8 cellular contexts compared by ENCODE assay signal in the genomic region with DNA sequence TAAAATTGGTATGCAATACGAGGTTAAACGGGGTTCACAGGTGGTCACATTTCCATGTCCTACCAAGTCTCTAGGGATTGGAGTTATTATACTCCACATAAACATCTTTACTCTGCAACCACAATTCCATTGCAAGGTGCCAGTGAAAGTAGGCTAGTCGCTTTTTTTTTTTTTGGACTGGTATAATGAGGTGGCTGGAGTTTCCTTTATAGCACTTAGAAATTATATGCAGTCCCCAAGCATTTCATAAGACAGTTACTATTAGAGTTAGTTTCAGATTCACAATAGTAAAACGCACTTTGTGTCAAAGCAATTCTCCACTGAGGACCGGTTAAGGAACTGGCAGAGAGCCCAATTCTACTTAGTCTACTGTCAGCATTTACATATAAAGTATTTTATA. TPM values are rescaled to one million over a fixed set of nuclear protein-coding genes. Genes with fewer than 3 reads are reported as not detected.
DNase-seq lines count a peak whose midpoint lies in the region; ATAC-seq, FAIRE-seq and TF ChIP-seq lines count a peak whose summit lies in the region.

No MANE protein-coding gene starts in this region.

- TF ChIP-seq CTCF in breast epithelium (IDR thresholded peaks at IDR 0.05): no peak
- TF ChIP-seq CTCF in mammary epithelial cell (conservative IDR thresholded peaks at IDR 0.05 in 1 of 2, IDR thresholded peaks at IDR 0.05 in 1 of 2; ENCODE audit: extremely low read depth in 1 of 2, insufficient read depth in 1 of 2, low read depth in 1 of 2, low read length in 2 of 2): no peak
- no peak for TF ChIP-seq CTCF in WI38 (IDR thresholded peaks at IDR 0.05; ENCODE audit: low read depth, low read length)
- TF ChIP-seq CTCF in upper lobe of right lung (IDR thresholded peaks at IDR 0.05): no peak

- no peak overlapping the region for H3K9ac ChIP-seq in mammary epithelial cell (ENCODE audit: insufficient read depth, low read length)

- peaks cover 2% of the 10 kb centered on the region for H3K36me3 Mint-ChIP-seq in memory B cell

- H3K79me2 ChIP-seq in mammary epithelial cell (ENCODE audit: insufficient read depth, low read length): no peaks in the 10 kb centered on the region

- H3K4me2 ChIP-seq in mammary epithelial cell (ENCODE audit: insufficient read depth, low read depth, low read length): no peak overlapping the region

- in situ Hi-C loops in mammary epithelial cell (cut with MboI; ENCODE audit: low sequenced_read_pairs in 2 of 2): no loop called here

- peak overlapping the region; percentile 85 to 95 for H3K27ac ChIP-seq in breast epithelium
- no peak overlapping the region for H3K27ac ChIP-seq in mammary epithelial cell (ENCODE audit: insufficient read depth, low read depth, low read length)
- peak overlapping the region; percentile 91 for H3K27ac ChIP-seq in upper lobe of right lung

- H2AFZ ChIP-seq in mammary epithelial cell (ENCODE audit: low read depth, low read length): no peak overlapping the region

- DNase-seq in breast epithelium (ENCODE audit: low spot score in 2 of 2): no peak
- no peak for DNase-seq in mammary epithelial cell
- peak in 1 of 2 donors; percentile 31 for DNase-seq in memory B cell (ENCODE audit: low spot score in 2 of 2)
- no peak for DNase-seq in upper lobe of right lung
- DNase-seq in urothelium cell line (ENCODE audit: low spot score): no peak
- DNase-seq in NCI-H1092 treated with DMSO at 0.1 percent for 48 hours (lab: John Stamatoyannopoulos, UW): no peak
- DNase-seq in NCI-H1048 (lab: John Stamatoyannopoulos, UW): no peak

- H3K27ac Mint-ChIP-seq in memory B cell: peak overlapping the region; percentile 97

- H3K36me3 ChIP-seq in breast epithelium (no peaks in the 10 kb centered on the region), mammary epithelial cell (ENCODE audit: insufficient read depth, low read length) (no peaks in the 10 kb centered on the region), upper lobe of right lung (no peaks in the 10 kb centered on the region)

- H3K9me3 ChIP-seq in breast epithelium: no peaks in the 10 kb centered on the region
- H3K9me3 ChIP-seq in mammary epithelial cell (replicated peaks; ENCODE audit: insufficient read depth, low read length): no peaks in the 10 kb centered on the region
- H3K9me3 ChIP-seq in upper lobe of right lung: no peaks in the 10 kb centered on the region

- peak; percentile 28 for ATAC-seq in memory B cell (ENCODE audit: low read depth)
- ATAC-seq in upper lobe of right lung: no peak

- H3K4me3 ChIP-seq in breast epithelium: peak overlapping the region; percentile 65 to 84 (median 68)
- H3K4me3 ChIP-seq in mammary epithelial cell (replicated peaks in 1 of 3; ENCODE audit: insufficient read depth in 1 of 3, low read depth in 2 of 3, low read length in 3 of 3): no peak overlapping the region
- peak overlapping the region; percentile 77 for H3K4me3 ChIP-seq in WI38 (ENCODE audit: low read depth, low read length)
- H3K4me3 ChIP-seq in upper lobe of right lung: peak overlapping the region; percentile 75

- TF ChIP-seq POLR2A in breast epithelium (IDR thresholded peaks at IDR 0.05): no peak

- CTCF ChIA-PET in mammary epithelial cell (lab: Charles Lee; ENCODE audit: low non-redundant PET): no interaction called here

- no TSS peak for BruUV-seq in mammary epithelial cell (replicated peaks; lab: Mats Ljungman, UMichigan)

- H3K4me1 ChIP-seq in breast epithelium (no peaks in the 10 kb centered on the region), mammary epithelial cell (ENCODE audit: insufficient read depth, low read length) (peaks cover 12% of the 10 kb centered on the region), upper lobe of right lung (peaks cover 35% of the 10 kb centered on the region)

- FAIRE-seq in urothelium cell line (lab: Jason Lieb, UNC): no peak

- dilution Hi-C loops in mammary epithelial cell (cut with HindIII; ENCODE audit: low sequenced_read_pairs): no loop called here

- H3K27me3 ChIP-seq in breast epithelium (no peaks in the 10 kb centered on the region), mammary epithelial cell (ENCODE audit: insufficient read depth, low read length) (peaks cover 19% of the 10 kb centered on the region), upper lobe of right lung (no peaks in the 10 kb centered on the region)

- H3K4me3 Mint-ChIP-seq in memory B cell: peak overlapping the region; percentile 96

- 29% methylated on average over 5 of the region's 5 CpGs for WGBS in mammary epithelial cell (ENCODE audit: low coverage, missing lambda C conversion rate)

- intact Hi-C loops in breast epithelium (cut with DNase I; ENCODE audit: low total_unique reads) (no loop called here), mammary epithelial cell (cut with micrococcal nuclease) (no loop called here), upper lobe of right lung (cut with DNase I) (no loop called here)

- no peaks in the 10 kb centered on the region for H3K27me3 Mint-ChIP-seq in memory B cell

- no peaks in the 10 kb centered on the region for H3K9me3 Mint-ChIP-seq in memory B cell

- H3K4me1 Mint-ChIP-seq in memory B cell: peaks cover 17% of the 10 kb centered on the region

- no peaks in the 10 kb centered on the region for H4K20me1 ChIP-seq in mammary epithelial cell (ENCODE audit: insufficient read depth, low read length)

RNA-seq across cellular contexts. Expression of a gene that starts 1.4 kb away (rescaled TPM):
- 10 to 100 TPM; 27.4 to 41.8 (median 32.1) TPM for total RNA-seq in breast epithelium
- total RNA-seq in mammary epithelial cell: 1 to 10 TPM in 1 of 2 donors, not detected in 1; 1.3 TPM
- not detected for polyA plus RNA-seq in mammary epithelial cell
- not detected for polyA minus RNA-seq in mammary epithelial cell
- 51.4 TPM for total RNA-seq in upper lobe of right lung

Comparison
In these comparisons a context has a peak if more than half of its experiments do, and no peak if none do; other contexts are left out.
1. H3K4me3 ChIP-seq: peak in breast epithelium (3 of 3), WI38 (single experiment) and upper lobe of right lung (single experiment); none in mammary epithelial cell (0 of 3).
2. RNA of a gene that starts 1.4 kb away (total RNA-seq): 51.4 TPM in upper lobe of right lung (single experiment) and 27.4 to 41.8 TPM in breast epithelium; 1.3 TPM in mammary epithelial cell; every median in the first group is over 10 times any median in the second.